ENCODE assay signal across 8 cellular contexts in genomic region chr16:72787519-72788268, GRCh38.
DNase-seq lines count a peak whose midpoint lies in the region; ATAC-seq, FAIRE-seq and TF ChIP-seq lines count a peak whose summit lies in the region.

No MANE protein-coding gene starts in this region.

- H3K36me3 ChIP-seq in osteoblast (ENCODE audit: insufficient read depth, low read length) (peaks cover 15% of the 10 kb centered on the region), WERI-Rb-1 (peaks cover 36% of the 10 kb centered on the region)

- peaks cover 30% of the 10 kb centered on the region for H3K4me1 ChIP-seq in osteoblast (ENCODE audit: insufficient read depth, low read length)

- H3K27me3 ChIP-seq in osteoblast (ENCODE audit: insufficient read depth, low read length), result no peaks in the 10 kb centered on the region
- no peaks in the 10 kb centered on the region for H3K27me3 ChIP-seq in WERI-Rb-1 (ENCODE audit: insufficient read depth, low read depth, severe bottlenecking)

- TF ChIP-seq CTCF in GM13977 (IDR thresholded peaks at IDR 0.05; ENCODE audit: extremely low read depth, insufficient read depth, missing control alignments) (no peak), osteoblast (IDR thresholded peaks at IDR 0.05; ENCODE audit: extremely low read depth, low read depth, low read length) (no peak), WERI-Rb-1 (IDR thresholded peaks at IDR 0.05; ENCODE audit: low read depth, low read length) (no peak)

- H3K4me2 ChIP-seq in osteoblast (ENCODE audit: insufficient read depth, low read length), result peak overlapping the region; percentile 92

- peak overlapping the region; percentile 77 for H3K4me3 ChIP-seq in osteoblast (ENCODE audit: insufficient read depth, low read length)
- no peak overlapping the region for H3K4me3 ChIP-seq in WERI-Rb-1 (ENCODE audit: low read depth, low read length)

- H3K79me2 ChIP-seq in osteoblast (ENCODE audit: insufficient read depth, low read length), result peaks cover 35% of the 10 kb centered on the region

- H3K27ac ChIP-seq in osteoblast (ENCODE audit: low read depth, low read length) (peak overlapping the region; percentile 98), WERI-Rb-1 (no peak overlapping the region)

- in situ Hi-C loops in GM13977 (cut with MboI; ENCODE audit: low pct_unique_long_range_greater_than_20kb, low sequenced_read_pairs, unreplicated experiment), result no loop called here

- no peak for FAIRE-seq in frontal cortex (lab: Jason Lieb, UNC)

- H2AFZ ChIP-seq in osteoblast (ENCODE audit: low read length), result peak overlapping the region; percentile 82

- peak; percentile 92 for DNase-seq in GM13977 (ENCODE audit: low spot score)
- peak; percentile 88 to 90 for DNase-seq in NOMO-1 (lab: John Stamatoyannopoulos, UW; ENCODE audit: unreplicated experiment in 2 of 2)
- DNase-seq in activated effector memory CD4-positive, alpha-beta T cell treated with Interleukin-2 at 50 U/mL for 16 hours, result peak; percentile 57
- peak; percentile 72 to 86 for DNase-seq in frontal cortex (ENCODE audit: low spot score in 2 of 2)
- peak; percentile 99 for DNase-seq in osteoblast (ENCODE audit: insufficient read length, low spot score, missing footprints)
- DNase-seq in superior temporal gyrus (ENCODE audit: extremely low spot score), result peak; percentile 43
- DNase-seq in WERI-Rb-1, result no peak

- H3K9me3 ChIP-seq in osteoblast (ENCODE audit: low read depth, low read length) (no peaks in the 10 kb centered on the region), WERI-Rb-1 (ENCODE audit: severe bottlenecking) (no peaks in the 10 kb centered on the region)

- H4K20me1 ChIP-seq in osteoblast (ENCODE audit: insufficient read depth, low read length), result no peaks in the 10 kb centered on the region

- peak; percentile 92 for ATAC-seq in HG02870 (IDR thresholded peaks at IDR 0.05; ENCODE audit: unreplicated experiment)
